Comparison of ENCODE assay signal across 31 cellular contexts in genomic region chr4:167168611-167169010, GRCh38.
"Had no signal": no experiment of that assay in that cellular context is flagged by ENCODE, and none has a peak within 500 bp of the region (broad histone marks: within the 10 kb centered on the region; RNA-seq: fewer than 3 reads in every experiment).

No MANE protein-coding gene starts in this region.

- H3K27me3 ChIP-seq: adrenal gland, Peyer's patch had no signal

- H3K27me3 Mint-ChIP-seq: activated B cell treated with CpG ODN at 0.5 μM for 24 hours; activated CD4-positive, alpha-beta memory T cell treated with anti-CD3 and anti-CD28 coated beads for 36 hours had no signal

- H3K4me1 Mint-ChIP-seq: activated B cell treated with CpG ODN at 0.5 μM for 24 hours, brain had no signal

- H3K36me3 Mint-ChIP-seq: activated CD4-positive, alpha-beta memory T cell treated with anti-CD3 and anti-CD28 coated beads for 36 hours; activated naive CD4-positive, alpha-beta T cell treated with anti-CD3 and anti-CD28 coated beads, Interleukin-2, amount 50 U/mL, for 72 hours; brain had no signal

- H3K27ac Mint-ChIP-seq: activated B cell treated with CpG ODN at 0.5 μM for 24 hours; activated CD4-positive, alpha-beta memory T cell treated with anti-CD3 and anti-CD28 coated beads for 36 hours; activated naive CD4-positive, alpha-beta T cell treated with anti-CD3 and anti-CD28 coated beads for 36 hours; activated naive CD4-positive, alpha-beta T cell treated with anti-CD3 and anti-CD28 coated beads, Interleukin-2, amount 50 U/mL, for 72 hours; activated T-helper 1 cell treated with anti-CD3 and anti-CD28 coated beads, Interleukin-12 subunit alpha, Interleukin-12 subunit beta, Interleukin-2, Interleukin-4 antibody, amounts not matched to agents 30 ng/mL and 10 ng/mL and 1 ng/mL, durations not matched to agents 14 hours and 24 hours and 36 hours; brain had no signal

- DNase-seq: activated B cell treated with CpG ODN at 0.5 μM for 24 hours; activated CD4-positive, alpha-beta memory T cell treated with anti-CD3 and anti-CD28 coated beads for 36 hours; activated CD4-positive, alpha-beta T cell treated with anti-CD3 and anti-CD28 coated beads for 4 hours; activated CD4-positive, alpha-beta T cell treated with anti-CD3 and anti-CD28 coated beads, Interleukin-2, amount 50 U/mL, for 1 hour; activated CD4-positive, CD25-positive, alpha-beta regulatory T cell treated with anti-CD3 and anti-CD28 coated beads, Interleukin-2, amount 50 U/mL, for 72 hours; activated CD8-positive, alpha-beta memory T cell treated with anti-CD3 and anti-CD28 coated beads, Interleukin-2, amount 50 U/mL, for 4 hours; activated gamma-delta T cell treated with Interleukin-2 at 50 U/mL for 16 hours; activated naive CD4-positive, alpha-beta T cell treated with anti-CD3 and anti-CD28 coated beads for 36 hours; activated T-cell treated with anti-CD3 and anti-CD28 coated beads for 4 hours; activated T-cell treated with anti-CD3 and anti-CD28 coated beads, Interleukin-2, amount 50 U/mL, for 4 hours; adrenal gland; central memory CD4-positive, alpha-beta T cell; NCI-H1048; NCI-H1105 treated with DMSO at 0.1 percent for 48 hours; NCI-H1436; NCI-H1694; NCI-H1930; NCI-H345; NCI-H524 treated with DMSO at 0.1 percent for 48 hours; PC-3; Peyer's patch; RPMI8226; SIG-M5; SW 1271; T-helper 1 cell; T-helper 2 cell; T-helper 9 cell had no signal

- H3K9me3 Mint-ChIP-seq: activated T-helper 1 cell treated with anti-CD3 and anti-CD28 coated beads, Interleukin-12 subunit alpha, Interleukin-12 subunit beta, Interleukin-2, Interleukin-4 antibody, amounts not matched to agents 30 ng/mL and 10 ng/mL and 1 ng/mL, durations not matched to agents 14 hours and 24 hours and 36 hours had no signal

- H3K27ac ChIP-seq: adrenal gland, Peyer's patch, VCaP had no signal

- H3K4me3 Mint-ChIP-seq: activated B cell treated with CpG ODN at 0.5 μM for 24 hours; activated CD4-positive, alpha-beta memory T cell treated with anti-CD3 and anti-CD28 coated beads for 36 hours; activated naive CD4-positive, alpha-beta T cell treated with anti-CD3 and anti-CD28 coated beads for 36 hours; activated T-cell treated with anti-CD3 and anti-CD28 coated beads, Interleukin-2, amount 50 U/mL, for 4 hours; activated T-helper 1 cell treated with anti-CD3 and anti-CD28 coated beads, Interleukin-12 subunit alpha, Interleukin-12 subunit beta, Interleukin-2, Interleukin-4 antibody, amounts not matched to agents 30 ng/mL and 10 ng/mL and 1 ng/mL, durations not matched to agents 14 hours and 24 hours and 36 hours; brain had no signal
